Comparison of ENCODE assay signal across 8 cellular contexts in genomic region chr13:43805071-43805468, GRCh38. TPM values are rescaled to one million over a fixed set of nuclear protein-coding genes. Genes with fewer than 3 reads are reported as not detected.
DNase-seq lines count a peak whose midpoint lies in the region; ATAC-seq, FAIRE-seq and TF ChIP-seq lines count a peak whose summit lies in the region.

No MANE protein-coding gene starts in this region.

- peak overlapping the region; percentile 25 for H3K4me3 ChIP-seq in AG10803 (ENCODE audit: low read length)
- H3K4me3 ChIP-seq in GM12878, result no peak overlapping the region

- TF ChIP-seq EP300 in GM12878 (IDR thresholded peaks at IDR 0.05; ENCODE audit: borderline replicate concordance in 1 of 2, control insufficient read depth in 1 of 2, low read depth in 2 of 2, low read length in 2 of 2), result no peak

- intact Hi-C loops in GM12878 (cut with micrococcal nuclease; ENCODE audit: unreplicated experiment), result loop anchor here (10.0 kb wide), 1 partner anchor 610 kb away; no protein-coding TSS in a partner anchor

- no peak overlapping the region for H3K27ac ChIP-seq in GM12878 (ENCODE audit: control insufficient read depth, insufficient read depth)

- in situ Hi-C loops in GM12878 (cut with MboI), result loop anchor here (10.0 kb wide), 2 partner anchors 500 to 830 kb away; no protein-coding TSS in a partner anchor

- CTCF ChIA-PET in GM12878 (lab: Yijun Ruan, JAX), result interaction anchor here (0.7 to 3.2 kb wide), 22 partner anchors 9 to 1211 kb away, joined by 3 to 24 read pairs (median 4); no protein-coding TSS in a partner anchor

- no TSS peak for BruUV-seq in GM12878 (replicated peaks; lab: Mats Ljungman, UMichigan)

- RAD21 ChIA-PET in GM12878 (lab: Charles Lee; ENCODE audit: unreplicated experiment), result interaction anchor here (0.6 to 2.3 kb wide), 21 partner anchors 9 to 1471 kb away, joined by 3 to 10 read pairs (median 3); partner anchors contain the start of gene ENOX1

- SMC1A ChIA-PET in GM12878 (lab: Charles Lee; ENCODE audit: uncharacterized antibody, unreplicated experiment), result interaction anchor here (0.6 to 2.9 kb wide), 16 partner anchors 10 to 1210 kb away, joined by 3 to 13 read pairs (median 3); no protein-coding TSS in a partner anchor

- H3K4me1 ChIP-seq in GM12878 (ENCODE audit: control insufficient read depth, insufficient read depth, low read length), result no peaks in the 10 kb centered on the region

- ATAC-seq in GM12878, result peak; percentile 21; the same call in 2 of the 3 replicates
- no peak for ATAC-seq in GM21526 (IDR thresholded peaks at IDR 0.05; ENCODE audit: low FRiP score, unreplicated experiment)

- no peaks in the 10 kb centered on the region for H3K27me3 ChIP-seq in GM12878 (replicated peaks in 1 of 2; ENCODE audit: control insufficient read depth in 2 of 2, insufficient read depth in 2 of 2, low read length in 1 of 2)

- whole genome bisulfite sequencing in GM12878 (ENCODE audit: insufficient coverage, insufficient replicate concordance, low lambda C conversion rate, missing lambda C conversion rate), result 5% methylated on average over 3 of the region's 3 CpGs

- no peaks in the 10 kb centered on the region for H3K36me3 ChIP-seq in GM12878 (ENCODE audit: control insufficient read depth in 2 of 2, insufficient read depth in 2 of 2, low read length in 1 of 2)

- no peak for FAIRE-seq in GM12878 (lab: Jason Lieb, UNC)

- no peak overlapping the region for H3K9ac ChIP-seq in GM12878 (ENCODE audit: control insufficient read depth, insufficient read depth, low read length)

- no peaks in the 10 kb centered on the region for H3K9me3 ChIP-seq in GM12878 (replicated peaks; ENCODE audit: control insufficient read depth, insufficient read depth, low read length)

- H3K4me2 ChIP-seq in GM12878 (ENCODE audit: control insufficient read depth, insufficient read depth), result no peak overlapping the region

- TF ChIP-seq CTCF in AG10803 (conservative IDR thresholded peaks at IDR 0.05; ENCODE audit: low read length) (no peak), GM12878 (IDR thresholded peaks at IDR 0.05 in 2 of 3, conservative IDR thresholded peaks at IDR 0.05 in 1 of 3; ENCODE audit: control insufficient read depth in 2 of 3, extremely low read depth in 1 of 3, insufficient read depth in 1 of 3, low read depth in 3 of 3, low read length in 3 of 3) (no peak)

- no peak for TF ChIP-seq RAD21 in GM12878 (IDR thresholded peaks at IDR 0.05; ENCODE audit: insufficient read depth, low read depth, low read length)

- H4K20me1 ChIP-seq in GM12878 (ENCODE audit: control insufficient read depth, insufficient read depth), result no peaks in the 10 kb centered on the region

- no peaks in the 10 kb centered on the region for H3K79me2 ChIP-seq in GM12878 (ENCODE audit: control insufficient read depth, insufficient read depth, low read length)

- POLR2A ChIA-PET in GM12878 (lab: Charles Lee), result interaction anchor here (0.7 kb wide), 1 partner anchor 67 kb away, joined by 3 read pairs; no protein-coding TSS in a partner anchor

- TF ChIP-seq POLR2A in GM12878 (IDR thresholded peaks at IDR 0.05; ENCODE audit: low read depth, low read length), result no peak

- H2AFZ ChIP-seq in GM12878 (ENCODE audit: control insufficient read depth, low read depth, low read length), result no peak overlapping the region

- DNase-seq in AG10803 (ENCODE audit: low read depth) (peak; percentile 79), HK-2 (ENCODE audit: unreplicated experiment) (peak; percentile 33), GM12878 (ENCODE audit: low read depth, low spot score) (no peak), middle frontal gyrus (ENCODE audit: extremely low spot score, low spot score) (peak; percentile 27), NCI-H1092 treated with DMSO at 0.1 percent for 48 hours (lab: John Stamatoyannopoulos, UW) (no peak), NOMO-1 treated with DMSO at 0.1 percent for 48 hours (lab: John Stamatoyannopoulos, UW; ENCODE audit: unreplicated experiment) (no peak)
- no peak for DNase-seq in stimulated activated naive CD4-positive, alpha-beta T cell (lab: John Stamatoyannopoulos, UW)

TF ChIP-seq in GM12878, 131 proteins besides CTCF, POLR2A, EP300 and RAD21 (continues in another document):
- no peak for TF ChIP-seq RELB (IDR thresholded peaks at IDR 0.05; ENCODE audit: low read depth)
- no peak for TF ChIP-seq RUNX3 (IDR thresholded peaks at IDR 0.05; ENCODE audit: low read length)
- TF ChIP-seq HDAC2 (IDR thresholded peaks at IDR 0.05), result no peak
- TF ChIP-seq CREM (IDR thresholded peaks at IDR 0.05; ENCODE audit: low read depth), result no peak
- TF ChIP-seq PML (IDR thresholded peaks at IDR 0.05; ENCODE audit: low read length), result no peak
- no peak for TF ChIP-seq CBFB (IDR thresholded peaks at IDR 0.05; ENCODE audit: low read depth)
- no peak for TF ChIP-seq SIX5 (IDR thresholded peaks at IDR 0.05; ENCODE audit: low read depth, low read length, severe bottlenecking)
- TF ChIP-seq NR2F1 (conservative IDR thresholded peaks at IDR 0.05), result no peak
- TF ChIP-seq SP1 (IDR thresholded peaks at IDR 0.05; ENCODE audit: low read depth, low read length), result no peak
- TF ChIP-seq NR2C2 (IDR thresholded peaks at IDR 0.05; ENCODE audit: borderline replicate concordance, control insufficient read depth, insufficient read length, low read depth), result no peak
- no peak for TF ChIP-seq CUX1 (IDR thresholded peaks at IDR 0.05; ENCODE audit: insufficient replicate concordance, low read depth, low read length)
- TF ChIP-seq TAF1 (IDR thresholded peaks at IDR 0.05; ENCODE audit: borderline replicate concordance, low read depth, low read length), result no peak

RNA-seq across cellular contexts. Expression of gene ENOX1, which starts 18.3 kb away (rescaled TPM):
- total RNA-seq in GM12878 (2013; cell fraction: nucleolus; rRNA removed), result 0.39 and 1.4 TPM in 2 replicates
- 0.11 and 0.98 TPM in 2 replicates for total RNA-seq in GM12878 (2014; rRNA removed)
- total RNA-seq in GM12878 (2014; rRNA removed; fragmentation: Illumina TruSeq; extraction: Trizol), result 0.18 and 0.23 TPM in 2 replicates
- total RNA-seq in GM12878 (2021), result 0.11 and 0.13 TPM in 2 replicates
- not detected for polyA plus RNA-seq in GM12878 (2011; ENCODE audit: low read depth)
- 0.16 and 0.20 TPM in 2 replicates for polyA plus RNA-seq in GM12878 (2011; rRNA removed)
- 0.12 and 0.20 TPM in 2 replicates for polyA plus RNA-seq in GM12878 (2011; cell fraction: cytosol; rRNA removed)
- 0.06 and 0.13 TPM in 2 replicates for polyA plus RNA-seq in GM12878 (2011; cell fraction: nucleus; rRNA removed)
- 0.04 and 0.17 TPM in 2 replicates for polyA plus RNA-seq in GM12878 (2012)
- 0.18 and 0.21 TPM in 2 replicates for polyA plus RNA-seq in GM12878 (2014; fragmentation: Illumina TruSeq; extraction: Trizol)
- under 1 TPM; 0.11 to 0.26 TPM for polyA plus RNA-seq in GM12878 (2014; fragmentation: Nextera tagmentation; extraction: Ambion mirVana)
- 0.14 and 0.19 TPM in 2 replicates for polyA plus RNA-seq in GM12878 (2014; rRNA removed)
- under 1 TPM; 0.11 to 0.13 TPM for polyA plus RNA-seq in GM12878 (2016; fragmentation: Nextera tagmentation; extraction: Ambion mirVana)
- polyA minus RNA-seq in GM12878 (2011; rRNA and poly(A)+ RNA removed), result 0.10 TPM in 1 of 2 replicates, not detected in the other
- 0.31 TPM in 1 of 2 replicates, not detected in the other for polyA minus RNA-seq in GM12878 (2011; cell fraction: cytosol; rRNA and poly(A)+ RNA removed)
- 0.12 and 0.38 TPM in 2 replicates for polyA minus RNA-seq in GM12878 (2011; cell fraction: nucleus; rRNA and poly(A)+ RNA removed)

Comparison
In these comparisons a context has a peak if more than half of its experiments do, and no peak if none do; other contexts are left out.
1. DNase-seq: peak in AG10803 (single experiment), HK-2 (single experiment) and middle frontal gyrus (single experiment); none in GM12878 (single experiment), NCI-H1092 treated with DMSO at 0.1 percent for 48 hours (single experiment), NOMO-1 treated with DMSO at 0.1 percent for 48 hours (single experiment) and stimulated activated naive CD4-positive, alpha-beta T cell (0 of 6).